ENCODE assay signal across 1 cellular context in the genomic region with DNA sequence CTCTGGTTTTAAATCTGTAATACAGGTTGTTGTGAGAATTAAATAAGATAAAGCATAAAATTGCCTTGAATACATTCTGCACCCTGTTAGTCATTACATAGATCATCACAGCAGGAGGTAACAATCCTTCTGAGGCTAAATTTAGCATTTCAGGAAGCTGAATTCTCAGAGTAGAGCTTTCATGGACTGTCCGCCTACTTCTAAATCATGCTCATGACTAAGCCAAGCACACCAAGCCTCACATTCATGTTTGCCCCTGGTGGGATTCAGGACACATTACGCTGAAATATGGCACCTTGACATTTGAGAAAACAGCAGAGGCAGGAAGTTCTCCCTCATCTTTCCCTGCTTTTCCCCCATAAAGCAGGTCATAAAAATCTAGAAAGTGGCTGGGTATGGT.
TF ChIP-seq lines count a peak whose summit lies in the region.

No MANE protein-coding gene starts in this region.

TF ChIP-seq in HepG2, 621 proteins besides CTCF, POLR2A, EP300 and RAD21 (continued from another document):
- TF ChIP-seq, protein P1, sequence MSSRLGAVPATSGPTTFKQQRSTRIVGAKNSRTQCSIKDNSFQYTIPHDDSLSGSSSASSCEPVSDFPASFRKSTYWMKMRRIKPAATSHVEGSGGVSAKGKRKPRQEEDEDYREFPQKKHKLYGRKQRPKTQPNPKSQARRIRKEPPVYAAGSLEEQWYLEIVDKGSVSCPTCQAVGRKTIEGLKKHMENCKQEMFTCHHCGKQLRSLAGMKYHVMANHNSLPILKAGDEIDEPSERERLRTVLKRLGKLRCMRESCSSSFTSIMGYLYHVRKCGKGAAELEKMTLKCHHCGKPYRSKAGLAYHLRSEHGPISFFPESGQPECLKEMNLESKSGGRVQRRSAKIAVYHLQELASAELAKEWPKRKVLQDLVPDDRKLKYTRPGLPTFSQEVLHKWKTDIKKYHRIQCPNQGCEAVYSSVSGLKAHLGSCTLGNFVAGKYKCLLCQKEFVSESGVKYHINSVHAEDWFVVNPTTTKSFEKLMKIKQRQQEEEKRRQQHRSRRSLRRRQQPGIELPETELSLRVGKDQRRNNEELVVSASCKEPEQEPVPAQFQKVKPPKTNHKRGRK (CRISPR knock-in tag; IDR thresholded peaks at IDR 0.05): no peak
- TF ChIP-seq SP4 (CRISPR knock-in tag; IDR thresholded peaks at IDR 0.05) (no peak), ZSCAN21 (CRISPR knock-in tag; IDR thresholded peaks at IDR 0.05; ENCODE audit: borderline replicate concordance) (no peak), YEATS4 (CRISPR knock-in tag; IDR thresholded peaks at IDR 0.05; ENCODE audit: borderline replicate concordance) (no peak), KLF16 (CRISPR knock-in tag; IDR thresholded peaks at IDR 0.05) (no peak)
- TF ChIP-seq, protein P2, sequence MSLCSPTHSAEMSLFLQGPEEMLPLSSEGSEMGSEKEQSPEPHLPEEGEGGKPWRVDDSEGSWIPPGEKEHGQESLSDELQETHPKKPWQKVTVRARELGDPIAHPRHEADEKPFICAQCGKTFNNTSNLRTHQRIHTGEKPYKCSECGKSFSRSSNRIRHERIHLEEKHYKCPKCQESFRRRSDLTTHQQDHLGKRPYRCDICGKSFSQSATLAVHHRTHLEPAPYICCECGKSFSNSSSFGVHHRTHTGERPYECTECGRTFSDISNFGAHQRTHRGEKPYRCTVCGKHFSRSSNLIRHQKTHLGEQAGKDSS (CRISPR knock-in tag; IDR thresholded peaks at IDR 0.05; ENCODE audit: borderline replicate concordance, low read depth): no peak
- TF ChIP-seq, protein P3, sequence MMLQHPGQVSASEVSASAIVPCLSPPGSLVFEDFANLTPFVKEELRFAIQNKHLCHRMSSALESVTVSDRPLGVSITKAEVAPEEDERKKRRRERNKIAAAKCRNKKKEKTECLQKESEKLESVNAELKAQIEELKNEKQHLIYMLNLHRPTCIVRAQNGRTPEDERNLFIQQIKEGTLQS (CRISPR knock-in tag; IDR thresholded peaks at IDR 0.05): no peak
- TF ChIP-seq, protein P4, sequence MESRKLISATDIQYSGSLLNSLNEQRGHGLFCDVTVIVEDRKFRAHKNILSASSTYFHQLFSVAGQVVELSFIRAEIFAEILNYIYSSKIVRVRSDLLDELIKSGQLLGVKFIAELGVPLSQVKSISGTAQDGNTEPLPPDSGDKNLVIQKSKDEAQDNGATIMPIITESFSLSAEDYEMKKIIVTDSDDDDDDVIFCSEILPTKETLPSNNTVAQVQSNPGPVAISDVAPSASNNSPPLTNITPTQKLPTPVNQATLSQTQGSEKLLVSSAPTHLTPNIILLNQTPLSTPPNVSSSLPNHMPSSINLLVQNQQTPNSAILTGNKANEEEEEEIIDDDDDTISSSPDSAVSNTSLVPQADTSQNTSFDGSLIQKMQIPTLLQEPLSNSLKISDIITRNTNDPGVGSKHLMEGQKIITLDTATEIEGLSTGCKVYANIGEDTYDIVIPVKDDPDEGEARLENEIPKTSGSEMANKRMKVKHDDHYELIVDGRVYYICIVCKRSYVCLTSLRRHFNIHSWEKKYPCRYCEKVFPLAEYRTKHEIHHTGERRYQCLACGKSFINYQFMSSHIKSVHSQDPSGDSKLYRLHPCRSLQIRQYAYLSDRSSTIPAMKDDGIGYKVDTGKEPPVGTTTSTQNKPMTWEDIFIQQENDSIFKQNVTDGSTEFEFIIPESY (CRISPR knock-in tag; IDR thresholded peaks at IDR 0.05): no peak
